In the genomic region with DNA sequence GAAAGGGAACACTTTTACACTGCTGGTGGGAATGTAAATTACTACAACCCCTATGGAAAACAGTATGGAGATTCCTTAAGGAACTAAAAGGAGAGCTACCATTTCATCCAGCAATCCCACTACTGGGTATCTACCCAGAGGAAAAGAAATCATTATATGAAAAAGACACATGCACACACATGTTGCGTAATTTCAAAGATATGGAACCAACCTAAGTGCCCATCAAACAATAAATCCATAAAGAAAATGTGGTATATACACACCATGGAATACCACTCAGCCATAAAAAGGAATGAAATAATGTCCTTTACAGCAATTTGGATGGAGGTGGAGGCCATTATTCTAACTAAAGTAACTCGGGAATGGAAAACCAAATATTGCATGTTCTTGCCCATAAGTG, we compare ENCODE assay signal across 21 cellular contexts. TPM values are rescaled to one million over a fixed set of nuclear protein-coding genes. Genes with fewer than 3 reads are reported as not detected.
"Had no signal": no experiment of that assay in that cellular context is flagged by ENCODE, and none has a peak within 500 bp of the region (broad histone marks: within the 10 kb centered on the region; RNA-seq: fewer than 3 reads in every experiment).

No MANE protein-coding gene starts in this region.

RNA-seq across cellular contexts. Expression of a gene that starts 1.2 kb away (rescaled TPM):
- total RNA-seq: activated naive CD4-positive, alpha-beta T cell treated with anti-CD3 and anti-CD28 coated beads for 36 hours; activated naive CD4-positive, alpha-beta T cell treated with anti-CD3 and anti-CD28 coated beads, Interleukin-2, amount 50 U/mL, for 72 hours; activated naive CD8-positive, alpha-beta T cell treated with anti-CD3 and anti-CD28 coated beads for 36 hours; activated naive CD8-positive, alpha-beta T cell treated with anti-CD3 and anti-CD28 coated beads, Interleukin-2, amount 10 ng/mL, durations not matched to agents 7 days and 5 days; activated T-cell treated with anti-CD3 and anti-CD28 coated beads, Interleukin-2, amount 50 U/mL, for 4 hours; activated T-cell treated with anti-CD3 and anti-CD28 coated beads, Interleukin-2, amount 50 U/mL, for 72 hours; activated T-helper 1 cell treated with anti-CD3 and anti-CD28 coated beads, Interleukin-12 subunit alpha, Interleukin-12 subunit beta, Interleukin-2, Interleukin-4 antibody, amounts not matched to agents 30 ng/mL and 10 ng/mL and 1 ng/mL, durations not matched to agents 14 hours and 24 hours and 36 hours; activated T-helper 17 cell treated with anti-CD3 and anti-CD28 coated beads, Interleukin-2, amount 50 U/mL, for 72 hours; activated T-helper 2 cell treated with anti-CD3 and anti-CD28 coated beads, Interferon-gamma antibody, Interleukin-2, Interleukin-4, amounts not matched to agents 10 μg/mL and 5 μg/mL and 100 μg/mL, durations not matched to agents 14 hours and 24 hours and 36 hours; adrenal gland; aorta; ascending aorta; astrocyte; body of pancreas; breast epithelium; bronchial epithelial cell; cardiac muscle cell; cardiac septum; cerebellum; chondrocyte had no signal
- polyA plus RNA-seq: adipose tissue, adrenal gland, aorta, cardiac muscle cell had no signal

RNA-seq across cellular contexts. Expression of a gene that starts 34.5 kb away (rescaled TPM):
- total RNA-seq: activated naive CD4-positive, alpha-beta T cell treated with anti-CD3 and anti-CD28 coated beads for 36 hours; activated naive CD4-positive, alpha-beta T cell treated with anti-CD3 and anti-CD28 coated beads, Interleukin-2, amount 50 U/mL, for 72 hours; activated naive CD8-positive, alpha-beta T cell treated with anti-CD3 and anti-CD28 coated beads for 36 hours; activated naive CD8-positive, alpha-beta T cell treated with anti-CD3 and anti-CD28 coated beads, Interleukin-2, amount 10 ng/mL, durations not matched to agents 7 days and 5 days; activated T-cell treated with anti-CD3 and anti-CD28 coated beads, Interleukin-2, amount 50 U/mL, for 4 hours; activated T-cell treated with anti-CD3 and anti-CD28 coated beads, Interleukin-2, amount 50 U/mL, for 72 hours; activated T-helper 1 cell treated with anti-CD3 and anti-CD28 coated beads, Interleukin-12 subunit alpha, Interleukin-12 subunit beta, Interleukin-2, Interleukin-4 antibody, amounts not matched to agents 30 ng/mL and 10 ng/mL and 1 ng/mL, durations not matched to agents 14 hours and 24 hours and 36 hours; activated T-helper 17 cell treated with anti-CD3 and anti-CD28 coated beads, Interleukin-2, amount 50 U/mL, for 72 hours; activated T-helper 2 cell treated with anti-CD3 and anti-CD28 coated beads, Interferon-gamma antibody, Interleukin-2, Interleukin-4, amounts not matched to agents 10 μg/mL and 5 μg/mL and 100 μg/mL, durations not matched to agents 14 hours and 24 hours and 36 hours; adrenal gland; aorta; ascending aorta; astrocyte; body of pancreas; breast epithelium; bronchial epithelial cell; cardiac muscle cell; cardiac septum; cerebellum; chondrocyte had no signal
- polyA plus RNA-seq: adipose tissue, adrenal gland, aorta, cardiac muscle cell had no signal

RNA-seq across cellular contexts. Expression of a gene that starts 50.8 kb away (rescaled TPM):
- total RNA-seq: activated naive CD4-positive, alpha-beta T cell treated with anti-CD3 and anti-CD28 coated beads for 36 hours; activated naive CD4-positive, alpha-beta T cell treated with anti-CD3 and anti-CD28 coated beads, Interleukin-2, amount 50 U/mL, for 72 hours; activated naive CD8-positive, alpha-beta T cell treated with anti-CD3 and anti-CD28 coated beads for 36 hours; activated naive CD8-positive, alpha-beta T cell treated with anti-CD3 and anti-CD28 coated beads, Interleukin-2, amount 10 ng/mL, durations not matched to agents 7 days and 5 days; activated T-cell treated with anti-CD3 and anti-CD28 coated beads, Interleukin-2, amount 50 U/mL, for 4 hours; activated T-cell treated with anti-CD3 and anti-CD28 coated beads, Interleukin-2, amount 50 U/mL, for 72 hours; activated T-helper 1 cell treated with anti-CD3 and anti-CD28 coated beads, Interleukin-12 subunit alpha, Interleukin-12 subunit beta, Interleukin-2, Interleukin-4 antibody, amounts not matched to agents 30 ng/mL and 10 ng/mL and 1 ng/mL, durations not matched to agents 14 hours and 24 hours and 36 hours; activated T-helper 17 cell treated with anti-CD3 and anti-CD28 coated beads, Interleukin-2, amount 50 U/mL, for 72 hours; activated T-helper 2 cell treated with anti-CD3 and anti-CD28 coated beads, Interferon-gamma antibody, Interleukin-2, Interleukin-4, amounts not matched to agents 10 μg/mL and 5 μg/mL and 100 μg/mL, durations not matched to agents 14 hours and 24 hours and 36 hours; aorta; ascending aorta; astrocyte; breast epithelium; bronchial epithelial cell; cardiac muscle cell; cardiac septum; cerebellum; chondrocyte had no signal
- polyA plus RNA-seq: adrenal gland, aorta, cardiac muscle cell had no signal

RNA-seq across cellular contexts. Expression of a gene that starts 57.9 kb away (rescaled TPM):
- total RNA-seq: activated naive CD4-positive, alpha-beta T cell treated with anti-CD3 and anti-CD28 coated beads for 36 hours; activated naive CD4-positive, alpha-beta T cell treated with anti-CD3 and anti-CD28 coated beads, Interleukin-2, amount 50 U/mL, for 72 hours; activated naive CD8-positive, alpha-beta T cell treated with anti-CD3 and anti-CD28 coated beads for 36 hours; activated naive CD8-positive, alpha-beta T cell treated with anti-CD3 and anti-CD28 coated beads, Interleukin-2, amount 10 ng/mL, durations not matched to agents 7 days and 5 days; activated T-cell treated with anti-CD3 and anti-CD28 coated beads, Interleukin-2, amount 50 U/mL, for 4 hours; activated T-cell treated with anti-CD3 and anti-CD28 coated beads, Interleukin-2, amount 50 U/mL, for 72 hours; activated T-helper 1 cell treated with anti-CD3 and anti-CD28 coated beads, Interleukin-12 subunit alpha, Interleukin-12 subunit beta, Interleukin-2, Interleukin-4 antibody, amounts not matched to agents 30 ng/mL and 10 ng/mL and 1 ng/mL, durations not matched to agents 14 hours and 24 hours and 36 hours; activated T-helper 17 cell treated with anti-CD3 and anti-CD28 coated beads, Interleukin-2, amount 50 U/mL, for 72 hours; activated T-helper 2 cell treated with anti-CD3 and anti-CD28 coated beads, Interferon-gamma antibody, Interleukin-2, Interleukin-4, amounts not matched to agents 10 μg/mL and 5 μg/mL and 100 μg/mL, durations not matched to agents 14 hours and 24 hours and 36 hours; adrenal gland; aorta; ascending aorta; body of pancreas; bronchial epithelial cell; cardiac muscle cell; cardiac septum; cerebellum; chondrocyte had no signal
- polyA plus RNA-seq: adipose tissue, adrenal gland, aorta, cardiac muscle cell had no signal
